Comparison of ENCODE assay signal across 31 cellular contexts in genomic region chr5:67748165-67748690, GRCh38.
"Had no signal": no experiment of that assay in that cellular context is flagged by ENCODE, and none has a peak within 500 bp of the region (broad histone marks: within the 10 kb centered on the region; RNA-seq: fewer than 3 reads in every experiment).

No MANE protein-coding gene starts in this region.

- H3K9me3 ChIP-seq: ovary, thoracic aorta had no signal

- H3K36me3 ChIP-seq: adrenal gland, cardiac muscle cell, heart right ventricle, left lung, lower lobe of right lung, ovary, thoracic aorta, uterus had no signal

- H3K4me3 ChIP-seq: adrenal gland, cardiac muscle cell, coronary artery, heart right ventricle, left lung, lower lobe of right lung, ovary, skin epidermis, thoracic aorta, uterus had no signal

- H3K27ac ChIP-seq: adrenal gland, cardiac muscle cell, coronary artery, foreskin keratinocyte, heart right ventricle, left lung, lower lobe of right lung, ovary, skin epidermis, thoracic aorta, uterus had no signal

- H3K27ac Mint-ChIP-seq: activated naive CD4-positive, alpha-beta T cell treated with anti-CD3 and anti-CD28 coated beads for 36 hours; activated naive CD8-positive, alpha-beta T cell treated with anti-CD3 and anti-CD28 coated beads for 36 hours; activated T-helper 1 cell treated with anti-CD3 and anti-CD28 coated beads, Interleukin-12 subunit alpha, Interleukin-12 subunit beta, Interleukin-2, Interleukin-4 antibody, amounts not matched to agents 30 ng/mL and 10 ng/mL and 1 ng/mL, durations not matched to agents 14 hours and 24 hours and 36 hours; brain; natural killer cell; progenitor cell of endocrine pancreas; stimulated activated effector memory CD8-positive, alpha-beta T cell treated with anti-CD3 and anti-CD28 coated beads, Interleukin-12 subunit alpha, Interleukin-12 subunit beta, amount 100 ng/mL, for 72 hours; stimulated activated naive CD8-positive, alpha-beta T cell treated with anti-CD3 and anti-CD28 coated beads, Interleukin-15, Interleukin-2, amounts not matched to agents 100 ng/mL and 50 ng/mL, for 24 hours; type B pancreatic cell had no signal

- H3K27me3 ChIP-seq: adrenal gland, cardiac muscle cell, foreskin keratinocyte, heart right ventricle, left lung, ovary, uterus had no signal

- DNase-seq: activated CD4-positive, alpha-beta T cell treated with anti-CD3 and anti-CD28 coated beads for 4 hours; activated CD4-positive, alpha-beta T cell treated with anti-CD3 and anti-CD28 coated beads, Interleukin-2, amount 50 U/mL, for 48 hours; activated CD8-positive, alpha-beta memory T cell treated with anti-CD3 and anti-CD28 coated beads, Interleukin-2, amount 50 U/mL, for 4 hours; activated effector memory CD4-positive, alpha-beta T cell treated with anti-CD3 and anti-CD28 coated beads, Interleukin-2, amount 50 U/mL, for 16 hours; activated naive CD4-positive, alpha-beta T cell treated with anti-CD3 and anti-CD28 coated beads for 36 hours; activated naive CD8-positive, alpha-beta T cell treated with anti-CD3 and anti-CD28 coated beads for 36 hours; activated T-cell treated with anti-CD3 and anti-CD28 coated beads, Interleukin-2, amount 50 U/mL, for 1 hour; adrenal gland; aorta; foreskin keratinocyte; heart right ventricle; left lung; lower lobe of right lung; mesendoderm; natural killer cell; ovary; stimulated activated CD4-positive, alpha-beta T cell treated with anti-CD3 and anti-CD28 coated beads, Interleukin-12 subunit alpha, Interleukin-12 subunit beta, amount 100 ng/mL, for 4 hours; stimulated activated CD4-positive, alpha-beta T cell treated with anti-CD3 and anti-CD28 coated beads, Interleukin-4, amount 100 ng/mL, for 24 hours; uterus had no signal

- H3K27me3 Mint-ChIP-seq: activated naive CD8-positive, alpha-beta T cell treated with anti-CD3 and anti-CD28 coated beads for 36 hours; progenitor cell of endocrine pancreas; type B pancreatic cell had no signal

- H3K4me3 Mint-ChIP-seq: activated naive CD4-positive, alpha-beta T cell treated with anti-CD3 and anti-CD28 coated beads for 36 hours; activated naive CD8-positive, alpha-beta T cell treated with anti-CD3 and anti-CD28 coated beads for 36 hours; activated T-helper 1 cell treated with anti-CD3 and anti-CD28 coated beads, Interleukin-12 subunit alpha, Interleukin-12 subunit beta, Interleukin-2, Interleukin-4 antibody, amounts not matched to agents 30 ng/mL and 10 ng/mL and 1 ng/mL, durations not matched to agents 14 hours and 24 hours and 36 hours; brain; natural killer cell; stimulated activated effector memory CD8-positive, alpha-beta T cell treated with anti-CD3 and anti-CD28 coated beads, Interleukin-12 subunit alpha, Interleukin-12 subunit beta, amount 100 ng/mL, for 72 hours; stimulated activated naive CD8-positive, alpha-beta T cell treated with anti-CD3 and anti-CD28 coated beads, Interleukin-15, Interleukin-2, amounts not matched to agents 100 ng/mL and 50 ng/mL, for 24 hours; type B pancreatic cell had no signal

- H3K4me1 Mint-ChIP-seq: activated naive CD8-positive, alpha-beta T cell treated with anti-CD3 and anti-CD28 coated beads for 36 hours; brain; natural killer cell; stimulated activated effector memory CD8-positive, alpha-beta T cell treated with anti-CD3 and anti-CD28 coated beads, Interleukin-12 subunit alpha, Interleukin-12 subunit beta, amount 100 ng/mL, for 72 hours had no signal

- H3K4me1 ChIP-seq: adrenal gland, foreskin keratinocyte, heart right ventricle, left lung, lower lobe of right lung, uterus had no signal

- H3K36me3 Mint-ChIP-seq: activated naive CD8-positive, alpha-beta T cell treated with anti-CD3 and anti-CD28 coated beads for 36 hours; stimulated activated effector memory CD8-positive, alpha-beta T cell treated with anti-CD3 and anti-CD28 coated beads, Interleukin-12 subunit alpha, Interleukin-12 subunit beta, amount 100 ng/mL, for 72 hours had no signal

- ATAC-seq: esophagus mucosa; foreskin keratinocyte; heart right ventricle; left lung; lower lobe of right lung; natural killer cell; sciatic nerve; stimulated activated effector memory CD8-positive, alpha-beta T cell treated with anti-CD3 and anti-CD28 coated beads, Interleukin-12 subunit alpha, Interleukin-12 subunit beta, amount 100 ng/mL, for 72 hours had no signal
